In the genomic region with DNA sequence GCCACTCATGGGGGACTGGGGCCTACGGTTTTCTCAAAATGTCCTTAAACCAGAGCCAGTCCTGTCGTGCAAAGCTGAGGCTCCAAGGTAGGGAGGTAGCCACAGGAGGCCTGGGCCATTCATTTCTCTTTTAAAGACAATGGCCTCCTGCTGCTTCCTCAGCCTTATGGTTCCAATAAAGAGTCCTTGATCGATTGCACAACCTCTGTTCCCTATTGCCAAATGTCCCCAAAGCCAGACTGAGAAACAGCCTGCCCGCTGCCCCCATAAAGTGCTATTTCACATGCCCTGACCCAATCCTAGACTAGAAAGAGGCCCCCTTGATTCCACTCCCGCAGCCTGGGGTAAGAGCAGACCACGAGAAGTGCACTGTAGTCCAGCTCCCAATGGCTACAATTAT, we compare ENCODE assay signal across 8 cellular contexts.
DNase-seq lines count a peak whose midpoint lies in the region; ATAC-seq and TF ChIP-seq lines count a peak whose summit lies in the region.

No MANE protein-coding gene starts in this region.

- H3K27ac Mint-ChIP-seq in H9, result peak overlapping the region in 2 of 3 experiments; percentile 33 to 66; a peak in 1 of 7 replicates
- H3K27ac Mint-ChIP-seq in progenitor cell of endocrine pancreas, result no peak overlapping the region

- H3K9me3 Mint-ChIP-seq in H9, result no peaks in the 10 kb centered on the region
- no peaks in the 10 kb centered on the region for H3K9me3 Mint-ChIP-seq in progenitor cell of endocrine pancreas (ENCODE audit: low read depth)

- H4K91ac ChIP-seq in H9 (ENCODE audit: insufficient read length, low read depth, low read length), result no peak overlapping the region

- H3K36me3 Mint-ChIP-seq in H9 (ENCODE audit: insufficient read depth in 1 of 3, low read depth in 3 of 3), result no peaks in the 10 kb centered on the region
- no peaks in the 10 kb centered on the region for H3K36me3 Mint-ChIP-seq in progenitor cell of endocrine pancreas (ENCODE audit: insufficient read depth)

- H4K20me1 ChIP-seq in H9 (ENCODE audit: control insufficient read depth, insufficient read depth, insufficient read length), result no peaks in the 10 kb centered on the region

- H3K4me3 Mint-ChIP-seq in H9 (no peak overlapping the region), progenitor cell of endocrine pancreas (ENCODE audit: low read depth) (no peak overlapping the region)

- H3K79me2 ChIP-seq in ACC112 (ENCODE audit: control insufficient read depth, insufficient read depth, low read length, unreplicated experiment) (peaks cover 68% of the 10 kb centered on the region), H9 (ENCODE audit: insufficient read depth, low read length) (no peaks in the 10 kb centered on the region)

- H3K56ac ChIP-seq in H9 (ENCODE audit: insufficient read length, low read depth, low read length), result no peak overlapping the region

- no peak overlapping the region for H3K4me2 ChIP-seq in H9 (ENCODE audit: insufficient read depth, insufficient read length, low read length)

- H3K4me1 ChIP-seq in ACC112 (ENCODE audit: control insufficient read depth, insufficient read depth, low read length, unreplicated experiment), result peaks cover 49% of the 10 kb centered on the region
- H3K4me1 ChIP-seq in H9 (ENCODE audit: insufficient read depth, low read length), result peaks cover 8% of the 10 kb centered on the region
- H3K4me1 ChIP-seq in adipocyte (ENCODE audit: control insufficient read depth, insufficient read depth, low read length), result peaks cover 75% of the 10 kb centered on the region
- H3K4me1 ChIP-seq in lower lobe of right lung, result peaks cover 55% of the 10 kb centered on the region

- peak; percentile 52 for DNase-seq in H9
- DNase-seq in adipocyte (ENCODE audit: low read depth), result peak; percentile 95
- peak; percentile 63 for DNase-seq in lower lobe of right lung
- no peak for DNase-seq in progenitor cell of endocrine pancreas (ENCODE audit: low spot score, unreplicated experiment)
- no peak for DNase-seq in amygdala (lab: John Stamatoyannopoulos, UW)

- no peak overlapping the region for H2BK15ac ChIP-seq in H9 (ENCODE audit: low read depth, low read length)

- no peak overlapping the region for H4K8ac ChIP-seq in H9 (replicated peaks; ENCODE audit: insufficient read length, low read depth, low read length)

- H3K27me3 Mint-ChIP-seq in H9 (ENCODE audit: low read depth), result peaks cover 16% of the 10 kb centered on the region
- H3K27me3 Mint-ChIP-seq in progenitor cell of endocrine pancreas, result peaks cover 2% of the 10 kb centered on the region

- no peak overlapping the region for H3K4ac ChIP-seq in H9 (ENCODE audit: low read depth, low read length)

- TF ChIP-seq CTCF in H9 (conservative IDR thresholded peaks at IDR 0.05) (no peak), lower lobe of right lung (IDR thresholded peaks at IDR 0.05) (no peak), progenitor cell of endocrine pancreas (IDR thresholded peaks at IDR 0.05; ENCODE audit: unreplicated experiment) (no peak)

- H2BK12ac ChIP-seq in H9 (ENCODE audit: insufficient read length, low read depth, low read length), result no peak overlapping the region

- H3T11ph ChIP-seq in H9 (ENCODE audit: low read length), result no peak overlapping the region

- H3K18ac ChIP-seq in H9 (ENCODE audit: insufficient read length, low read depth, low read length), result no peak overlapping the region

- H3K9me3 ChIP-seq in H9 (ENCODE audit: control insufficient read depth, low read depth, low read length) (no peaks in the 10 kb centered on the region), adipocyte (ENCODE audit: control insufficient read depth, low read length) (no peaks in the 10 kb centered on the region), lower lobe of right lung (no peaks in the 10 kb centered on the region)

- H3K9ac ChIP-seq in H9 (ENCODE audit: extremely low read depth, insufficient read length, low read length) (no peak overlapping the region), adipocyte (ENCODE audit: low read length) (peak overlapping the region; percentile 98)

- H3K27ac ChIP-seq in ACC112 (ENCODE audit: low read depth, low read length) (peak overlapping the region; percentile 100), H9 (ENCODE audit: insufficient read length, low read depth, low read length) (no peak overlapping the region), lower lobe of right lung (peak overlapping the region; percentile 74)

- no peak overlapping the region for H2BK20ac ChIP-seq in H9 (ENCODE audit: low read depth, low read length, poor library complexity, severe bottlenecking)

- H3K23me2 ChIP-seq in H9 (ENCODE audit: insufficient read length, low read depth, low read length, poor library complexity, severe bottlenecking), result no peaks in the 10 kb centered on the region

- H3K36me3 ChIP-seq in ACC112 (ENCODE audit: insufficient read depth, low read length) (peaks cover 35% of the 10 kb centered on the region), adipocyte (ENCODE audit: control insufficient read depth, insufficient read depth, low read length, severe bottlenecking) (peaks cover 53% of the 10 kb centered on the region), lower lobe of right lung (peaks cover 43% of the 10 kb centered on the region)

- ATAC-seq in lower lobe of right lung, result peak; percentile 46 to 54
- no peak for ATAC-seq in GM19035 (IDR thresholded peaks at IDR 0.05; ENCODE audit: unreplicated experiment)
- ATAC-seq in GM21526 (IDR thresholded peaks at IDR 0.05; ENCODE audit: low FRiP score, unreplicated experiment), result no peak

- peaks cover 41 to 48% of the 10 kb centered on the region in 2 experiments for H3K4me1 Mint-ChIP-seq in H9
- H3K4me1 Mint-ChIP-seq in progenitor cell of endocrine pancreas (ENCODE audit: low read depth), result no peaks in the 10 kb centered on the region

- H3K79me1 ChIP-seq in H9 (ENCODE audit: insufficient read depth, low read depth, low read length, poor library complexity, severe bottlenecking), result no peaks in the 10 kb centered on the region

- no CpG with 5 or more reads among the region's 6 CpGs for WGBS in H9 (ENCODE audit: extremely low coverage, insufficient read length, low lambda C conversion rate)

- H3K14ac ChIP-seq in H9 (ENCODE audit: insufficient read depth, low read length), result no peak overlapping the region

- intact Hi-C loops in lower lobe of right lung (cut with DNase I), result no loop called here

- no peak overlapping the region for H2AK5ac ChIP-seq in H9 (ENCODE audit: insufficient read length, low read length)

- no peak overlapping the region for H2AFZ ChIP-seq in ACC112 (ENCODE audit: low read length, unreplicated experiment)
- H2AFZ ChIP-seq in H9 (ENCODE audit: low read length), result no peak overlapping the region

- no peak overlapping the region for H3K23ac ChIP-seq in H9 (ENCODE audit: insufficient read length, low read depth, low read length)

- H3K4me3 ChIP-seq in ACC112 (ENCODE audit: low read depth, low read length) (peak overlapping the region; percentile 51), adipocyte (ENCODE audit: low read length) (peak overlapping the region; percentile 72), lower lobe of right lung (no peak overlapping the region)

- H3K27me3 ChIP-seq in ACC112 (ENCODE audit: insufficient read depth, low read length) (no peaks in the 10 kb centered on the region), H9 (ENCODE audit: insufficient read depth, low read length) (no peaks in the 10 kb centered on the region), adipocyte (replicated peaks; ENCODE audit: control insufficient read depth, insufficient read depth, low read length) (no peaks in the 10 kb centered on the region), lower lobe of right lung (ENCODE audit: low read depth) (no peaks in the 10 kb centered on the region)

- H2BK120ac ChIP-seq in H9 (ENCODE audit: low read depth, low read length, poor library complexity, severe bottlenecking), result no peak overlapping the region

- no peak overlapping the region for H2BK5ac ChIP-seq in H9 (ENCODE audit: insufficient read length, low read length)

- no peak overlapping the region for H4K5ac ChIP-seq in H9 (ENCODE audit: insufficient read length, low read depth, low read length)

Comparison
In these comparisons a context has a peak if more than half of its experiments do, and no peak if none do; other contexts are left out.
1. DNase-seq: peak in H9 (single experiment), adipocyte (single experiment) and lower lobe of right lung (single experiment); none in progenitor cell of endocrine pancreas (single experiment) and amygdala (0 of 56).
2. ATAC-seq: peak in lower lobe of right lung (2 of 2); none in GM19035 (single experiment) and GM21526 (single experiment).